Comparison of ENCODE assay signal across 23 cellular contexts in the genomic region with DNA sequence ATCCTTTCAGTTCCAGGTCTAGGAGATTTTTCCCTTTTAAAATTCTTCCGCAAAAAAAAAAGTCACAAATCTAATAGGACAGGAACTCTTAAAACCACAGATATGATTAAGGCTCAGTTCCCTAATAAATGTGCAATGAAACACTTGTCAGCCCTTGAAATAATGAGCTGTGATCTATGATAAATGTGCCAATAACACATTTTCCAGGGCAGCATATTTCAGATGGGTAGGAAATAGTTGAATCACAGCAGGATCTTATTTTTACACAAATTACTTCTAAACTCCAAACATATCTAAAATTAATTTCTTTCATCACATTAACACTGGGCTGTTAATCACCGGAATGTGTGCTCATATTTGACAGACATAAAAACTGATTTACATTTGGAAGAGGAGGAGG.
"Had no signal": no experiment of that assay in that cellular context is flagged by ENCODE, and none has a peak within 500 bp of the region (broad histone marks: within the 10 kb centered on the region; RNA-seq: fewer than 3 reads in every experiment).

No MANE protein-coding gene starts in this region.

- H3K9me3 ChIP-seq: stomach, suprapubic skin, testis, thoracic aorta, thyroid gland, tibial artery, tibial nerve, transverse colon, upper lobe of left lung, upper lobe of right lung, uterus had no signal

- H3K36me3 ChIP-seq: stomach, suprapubic skin, thoracic aorta, thyroid gland, tibial artery, tibial nerve, transverse colon, upper lobe of left lung, upper lobe of right lung, uterus had no signal

- H3K27me3 ChIP-seq: stomach, testis, thyroid gland, tibial nerve, transverse colon, upper lobe of left lung, upper lobe of right lung, uterus had no signal

- H3K27ac ChIP-seq: stomach, suprapubic skin, testis, thoracic aorta, thyroid gland, tibial artery, tibial nerve, transverse colon, upper lobe of left lung, upper lobe of right lung, uterus had no signal

- H3K4me1 ChIP-seq: stomach, suprapubic skin, testis, thyroid gland, tibial artery, tibial nerve, transverse colon, upper lobe of left lung, upper lobe of right lung, uterus had no signal

- DNase-seq: stimulated activated CD4-positive, alpha-beta T cell treated with anti-CD3 and anti-CD28 coated beads, Interleukin-2, amount 100 ng/mL, for 48 hours; stimulated activated CD4-positive, alpha-beta T cell treated with anti-CD3 and anti-CD28 coated beads, Interleukin-4, amount 100 ng/mL, for 1 hour; stimulated activated CD4-positive, alpha-beta T cell treated with anti-CD3 and anti-CD28 coated beads, Interleukin-4, amount 100 ng/mL, for 24 hours; stimulated activated CD4-positive, alpha-beta T cell treated with anti-CD3 and anti-CD28 coated beads, Interleukin-4, amount 100 ng/mL, for 4 hours; stimulated activated CD8-positive, alpha-beta memory T cell treated with anti-CD3 and anti-CD28 coated beads, Interleukin-4, amount 100 ng/mL, for 48 hours; stimulated activated naive B cell treated with anti-CD40 and anti-IgM and Interleukin-4, amounts not matched to agents 10 μg/mL and 1 μg/mL and 100 μg/mL, for 72 hours; stimulated activated naive CD4-positive, alpha-beta T cell; stimulated activated naive CD4-positive, alpha-beta T cell treated with Interleukin-2 at 50 U/mL for 16 hours; stimulated activated naive CD8-positive, alpha-beta T cell treated with anti-CD3 and anti-CD28 coated beads, Interleukin-15, amount 100 ng/mL, for 72 hours; stimulated activated naive CD8-positive, alpha-beta T cell treated with anti-CD3 and anti-CD28 coated beads, Interleukin-15, Interleukin-2, amounts not matched to agents 100 U/mL and 50 U/mL, for 24 hours; stomach; substantia nigra; testis; thyroid gland; tibial artery; transverse colon; trophoblast cell; upper lobe of left lung; upper lobe of right lung; uterus had no signal

- H3K4me3 ChIP-seq: stomach, suprapubic skin, testis, thoracic aorta, thyroid gland, tibial artery, tibial nerve, transverse colon, upper lobe of left lung, upper lobe of right lung, uterus had no signal
